8 cellular contexts compared by ENCODE assay signal in the genomic region with DNA sequence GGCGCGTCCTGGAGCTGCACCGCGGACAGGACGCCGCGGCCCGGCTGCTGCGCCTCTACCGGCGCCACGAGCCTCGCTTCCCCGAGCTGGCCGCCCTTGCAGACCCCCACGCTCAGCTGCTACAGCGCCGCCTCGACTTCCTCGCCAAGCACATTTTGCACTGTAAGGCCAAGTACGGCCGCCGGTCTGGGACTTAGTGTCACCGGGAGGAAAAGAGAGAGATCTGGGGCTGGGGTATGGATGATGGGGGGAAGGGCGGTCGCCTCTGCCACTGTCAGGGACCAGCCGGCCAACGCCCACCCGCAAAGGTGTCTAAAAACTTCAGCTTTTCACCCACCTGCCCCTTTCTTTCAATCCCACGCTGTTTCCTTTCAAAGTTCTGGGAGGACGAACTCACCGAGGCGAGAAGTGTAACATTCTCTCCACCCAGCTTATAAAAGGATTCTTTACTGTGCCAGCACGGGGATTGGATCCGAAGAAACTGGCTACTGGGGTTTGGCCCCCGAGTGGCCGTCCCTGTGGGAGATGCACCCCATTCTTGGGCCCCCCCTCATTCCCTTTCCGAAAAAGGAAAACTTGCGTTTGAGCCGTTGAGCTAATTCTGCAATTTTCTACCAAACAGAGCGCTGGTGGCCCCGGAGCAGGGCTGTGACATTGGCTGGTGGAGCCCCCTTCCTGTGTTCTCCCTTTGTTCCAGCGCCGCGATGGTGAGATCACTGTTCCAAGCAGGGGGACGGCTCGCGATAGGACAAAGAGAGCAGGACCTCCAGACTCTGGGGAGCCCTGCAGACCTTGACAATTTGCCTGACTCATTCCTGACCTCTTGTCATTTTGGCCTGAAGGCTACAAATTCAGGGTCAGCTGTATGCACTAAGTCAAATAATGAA. TPM values are rescaled to one million over a fixed set of nuclear protein-coding genes. Genes with fewer than 3 reads are reported as not detected.
DNase-seq lines count a peak whose midpoint lies in the region; ATAC-seq and TF ChIP-seq lines count a peak whose summit lies in the region.

No MANE protein-coding gene starts in this region.

- no CpG with 5 or more reads among the region's 48 CpGs for WGBS in H9 (ENCODE audit: extremely low coverage, insufficient read length, low lambda C conversion rate)
- 5% methylated on average over 48 of the region's 48 CpGs for WGBS in lung, 2 donors

- no peaks in the 10 kb centered on the region for H3K79me1 ChIP-seq in H9 (ENCODE audit: insufficient read depth, low read depth, low read length, poor library complexity, severe bottlenecking)

- H3F3A ChIP-seq in PC-9 (ENCODE audit: insufficient read depth, low read depth), result peaks cover 14% of the 10 kb centered on the region

- H3K9me3 ChIP-seq in ES-I3 (ENCODE audit: control insufficient read depth, insufficient read depth, low read length), result no peaks in the 10 kb centered on the region
- no peaks in the 10 kb centered on the region for H3K9me3 ChIP-seq in H9 (ENCODE audit: control insufficient read depth, low read depth, low read length)
- no peaks in the 10 kb centered on the region for H3K9me3 ChIP-seq in PC-9 (ENCODE audit: insufficient read depth, low read depth)
- H3K9me3 ChIP-seq in lung (ENCODE audit: control insufficient read depth in 2 of 2, insufficient read depth in 1 of 2, low read length in 1 of 2), result peaks cover 0 to 4% of the 10 kb centered on the region in 2 donors

- no peak overlapping the region for H4K91ac ChIP-seq in H9 (ENCODE audit: insufficient read length, low read depth, low read length)

- H3K9me3 Mint-ChIP-seq in H9 (peaks cover 5 to 6% of the 10 kb centered on the region in 2 experiments; a peak in 4 of 5 replicates), type B pancreatic cell (no peaks in the 10 kb centered on the region)

- H3K4me3 ChIP-seq in PC-9, result peak overlapping the region; percentile 66
- H3K4me3 ChIP-seq in lung, result peak overlapping the region; percentile 44

- peaks cover 36% of the 10 kb centered on the region for H3K27me3 Mint-ChIP-seq in H9 (ENCODE audit: low read depth)
- H3K27me3 Mint-ChIP-seq in type B pancreatic cell, result peaks cover 17% of the 10 kb centered on the region

- no peak overlapping the region for H2BK5ac ChIP-seq in H9 (ENCODE audit: insufficient read length, low read length)

- H3K79me2 ChIP-seq in H9 (ENCODE audit: insufficient read depth, low read length), result no peaks in the 10 kb centered on the region
- peaks cover 28% of the 10 kb centered on the region for H3K79me2 ChIP-seq in PC-9 (ENCODE audit: low read depth)

- no peak overlapping the region for H2AK5ac ChIP-seq in H9 (ENCODE audit: insufficient read length, low read length)

- H3K23me2 ChIP-seq in H9 (ENCODE audit: insufficient read length, low read depth, low read length, poor library complexity, severe bottlenecking), result peaks cover 17% of the 10 kb centered on the region

- no peak overlapping the region for H3K27ac Mint-ChIP-seq in H9
- H3K27ac Mint-ChIP-seq in type B pancreatic cell, result peak overlapping the region; percentile 76

- H3K18ac ChIP-seq in H9 (ENCODE audit: insufficient read length, low read depth, low read length), result peak overlapping the region; percentile 1

- no peak overlapping the region for H2BK12ac ChIP-seq in H9 (ENCODE audit: insufficient read length, low read depth, low read length)

- H3T11ph ChIP-seq in H9 (ENCODE audit: low read length), result no peak overlapping the region

- peaks cover 28% of the 10 kb centered on the region for H3K4me1 ChIP-seq in ES-I3 (ENCODE audit: insufficient read depth, low read length)
- peaks cover 4% of the 10 kb centered on the region for H3K4me1 ChIP-seq in H9 (ENCODE audit: insufficient read depth, low read length)
- peaks cover 43% of the 10 kb centered on the region for H3K4me1 ChIP-seq in PC-9 (replicated peaks; ENCODE audit: insufficient read depth)
- H3K4me1 ChIP-seq in lung (ENCODE audit: control insufficient read depth in 2 of 2, insufficient read depth in 2 of 2, low read length in 2 of 2), result peaks cover 0 to 18% of the 10 kb centered on the region in 2 donors

- DNase-seq in H9, result peak; percentile 88
- peak; percentile 43 to 70 for DNase-seq in PC-9
- peak; percentile 69 for DNase-seq in dermis blood vessel endothelial cell
- DNase-seq in lung (ENCODE audit: low spot score), result no peak
- DNase-seq in type B pancreatic cell (ENCODE audit: extremely low spot score, unreplicated experiment), result no peak
- DNase-seq in occipital lobe (lab: John Stamatoyannopoulos, UW), result no peak

- peaks cover 33 to 40% of the 10 kb centered on the region in 2 experiments for H3K4me1 Mint-ChIP-seq in H9
- peaks cover 51% of the 10 kb centered on the region for H3K4me1 Mint-ChIP-seq in type B pancreatic cell (ENCODE audit: unreplicated experiment)

- intact Hi-C loops in PC-9 (cut with micrococcal nuclease; ENCODE audit: unreplicated experiment), result loop anchor here (5.0 to 10.0 kb wide), 7 partner anchors 272 to 872 kb away; a partner anchor contains a TSS

- POLR2A ChIA-PET in PC-9 (lab: Charles Lee; ENCODE audit: unreplicated experiment), result no interaction called here

- no peak overlapping the region for H4K5ac ChIP-seq in H9 (ENCODE audit: insufficient read length, low read depth, low read length)

- no peak overlapping the region for H2AFZ ChIP-seq in H9 (ENCODE audit: low read length)
- peak overlapping the region; percentile 81 for H2AFZ ChIP-seq in PC-9

- H4K8ac ChIP-seq in H9 (replicated peaks; ENCODE audit: insufficient read length, low read depth, low read length), result no peak overlapping the region

- no peak overlapping the region for H3K27ac ChIP-seq in H9 (ENCODE audit: insufficient read length, low read depth, low read length)
- 0 out of 2 replicates have a peak overlapping the region, but pooled peaks have one; percentile 3 for H3K27ac ChIP-seq in PC-9
- H3K27ac ChIP-seq in lung (ENCODE audit: low read depth in 1 of 2, low read length in 1 of 2), result no peak overlapping the region

- no peak overlapping the region for H2BK15ac ChIP-seq in H9 (ENCODE audit: low read depth, low read length)

- peak overlapping the region; percentile 59 for H3K4me2 ChIP-seq in H9 (ENCODE audit: insufficient read depth, insufficient read length, low read length)
- H3K4me2 ChIP-seq in PC-9, result peak overlapping the region; percentile 99

- H3K9ac ChIP-seq in ES-I3 (ENCODE audit: low read depth, low read length) (peak overlapping the region; percentile 69), H9 (ENCODE audit: extremely low read depth, insufficient read length, low read length) (no peak overlapping the region)

- H3K4me3 Mint-ChIP-seq in H9, result peak overlapping the region; percentile 69 to 86
- peak overlapping the region; percentile 90 for H3K4me3 Mint-ChIP-seq in type B pancreatic cell

- no peak overlapping the region for H2BK120ac ChIP-seq in H9 (ENCODE audit: low read depth, low read length, poor library complexity, severe bottlenecking)

- TF ChIP-seq CTCF in H9 (conservative IDR thresholded peaks at IDR 0.05) (0 out of 3 replicates have a peak, but pooled peaks have one; percentile 15), PC-9 (conservative IDR thresholded peaks at IDR 0.05) (no peak), lung (IDR thresholded peaks at IDR 0.05; ENCODE audit: control extremely low read depth, extremely low read depth) (no peak), type B pancreatic cell (conservative IDR thresholded peaks at IDR 0.05) (peak; percentile 16)

- peak overlapping the region; percentile 70; the same call in 1 of the 2 replicates for H3K14ac ChIP-seq in H9 (ENCODE audit: insufficient read depth, low read length)

- H2BK20ac ChIP-seq in H9 (ENCODE audit: low read depth, low read length, poor library complexity, severe bottlenecking), result no peak overlapping the region

- H3K36me3 Mint-ChIP-seq in H9 (ENCODE audit: insufficient read depth in 1 of 3, low read depth in 3 of 3) (peaks cover 0 to 4% (median 2%) of the 10 kb centered on the region in 3 experiments; a peak in 2 of 7 replicates), type B pancreatic cell (no peaks in the 10 kb centered on the region)

- H3K36me3 ChIP-seq in ES-I3 (ENCODE audit: insufficient read depth, low read length) (no peaks in the 10 kb centered on the region), PC-9 (ENCODE audit: low read depth) (no peaks in the 10 kb centered on the region), lung (ENCODE audit: control insufficient read depth in 2 of 2, insufficient read depth in 2 of 2, low read length in 2 of 2) (no peaks in the 10 kb centered on the region)

- BruUV-seq in PC-9 (replicated peaks; lab: Mats Ljungman, UMichigan), result TSS peak; percentile 72

- no peak overlapping the region for H3K56ac ChIP-seq in H9 (ENCODE audit: insufficient read length, low read depth, low read length)

- no peak for ATAC-seq in lung (ENCODE audit: insufficient read depth, low FRiP score)
- no peak for ATAC-seq in HG02610 (IDR thresholded peaks at IDR 0.05; ENCODE audit: unreplicated experiment)

- no peaks in the 10 kb centered on the region for H3K9me2 ChIP-seq in PC-9 (ENCODE audit: insufficient read depth)

- H3K23ac ChIP-seq in H9 (ENCODE audit: insufficient read length, low read depth, low read length), result no peak overlapping the region

- peaks cover 5% of the 10 kb centered on the region; the same call in 1 of the 2 replicates for H3K27me3 ChIP-seq in H9 (ENCODE audit: insufficient read depth, low read length)
- H3K27me3 ChIP-seq in PC-9 (ENCODE audit: insufficient read depth, low read depth), result no peaks in the 10 kb centered on the region
- no peaks in the 10 kb centered on the region for H3K27me3 ChIP-seq in lung (ENCODE audit: control insufficient read depth, insufficient read depth)

- CTCF ChIA-PET in PC-9 (lab: Charles Lee), result interaction anchor here (0.9 to 1.5 kb wide), 2 partner anchors 10 to 202 kb away, joined by 3 to 5 read pairs; no protein-coding TSS in a partner anchor

- H3K4ac ChIP-seq in H9 (ENCODE audit: low read depth, low read length), result no peak overlapping the region

- H4K20me1 ChIP-seq in H9 (ENCODE audit: control insufficient read depth, insufficient read depth, insufficient read length) (no peaks in the 10 kb centered on the region), PC-9 (ENCODE audit: insufficient read depth) (no peaks in the 10 kb centered on the region)

RNA-seq across cellular contexts. Expression of a gene that starts 1.7 kb away (rescaled TPM):
- total RNA-seq in H9 (2021) (11.5 and 14.4 TPM in 2 replicates), PC-9 (2021) (14.8 and 17.5 TPM in 2 replicates), dermis blood vessel endothelial cell (44.5 and 52.1 TPM in 2 replicates), lung (1 to 10 TPM; 2.9 to 4.0 TPM), type B pancreatic cell (ENCODE audit: low replicate concordance) (7.8 and 38.8 TPM in 2 replicates), occipital lobe (78.8 TPM)
- 1 to 10 TPM; 2.9 to 7.7 TPM for polyA plus RNA-seq in lung

RNA-seq across cellular contexts. Expression of a gene that starts 42.6 kb away (rescaled TPM):
- 34.8 and 37.7 TPM in 2 replicates for total RNA-seq in H9 (2021)
- 91.7 and 100 TPM in 2 replicates for total RNA-seq in PC-9 (2021)
- total RNA-seq in dermis blood vessel endothelial cell, result 20.6 and 25.4 TPM in 2 replicates
- total RNA-seq in lung, result 10 to 100 TPM; 20.5 to 62.2 TPM
- polyA plus RNA-seq in lung, result 10 to 100 TPM in 1 of 2 donors, 1 to 10 TPM in 1; 9.1 to 24.9 TPM
- total RNA-seq in type B pancreatic cell (ENCODE audit: low replicate concordance), result 46.0 and 70.6 TPM in 2 replicates
- total RNA-seq in occipital lobe, result 16.8 TPM

Comparison
In these comparisons a context has a peak if more than half of its experiments do, and no peak if none do; other contexts are left out.
1. DNase-seq: peak in H9 (single experiment), PC-9 (2 of 2) and dermis blood vessel endothelial cell (single experiment); none in lung (single experiment), type B pancreatic cell (single experiment) and occipital lobe (single experiment).
2. CTCF ChIP-seq: peak in H9 (single experiment) and type B pancreatic cell (single experiment); none in PC-9 (single experiment) and lung (single experiment).